In genomic region chr7:28920424-28920823, GRCh38 we compare ENCODE assay signal across 15 cellular contexts. TPM values are rescaled to one million over a fixed set of nuclear protein-coding genes. Genes with fewer than 3 reads are reported as not detected.
DNase-seq lines count a peak whose midpoint lies in the region; ATAC-seq and TF ChIP-seq lines count a peak whose summit lies in the region.
"Had no signal": no experiment of that assay in that cellular context is flagged by ENCODE, and none has a peak within 500 bp of the region (broad histone marks: within the 10 kb centered on the region; RNA-seq: fewer than 3 reads in every experiment).

No MANE protein-coding gene starts in this region.

- peaks cover 3 to 7% of the 10 kb centered on the region in 2 experiments for H3K27me3 ChIP-seq in mesenchymal stem cell (ENCODE audit: control insufficient read depth in 1 of 2, insufficient read depth in 1 of 2, low read length in 2 of 2)
- no peaks in the 10 kb centered on the region for H3K27me3 ChIP-seq in CD8-positive, alpha-beta T cell (ENCODE audit: insufficient read depth, low read length)

- no peak overlapping the region for H3K27ac ChIP-seq in mesenchymal stem cell (ENCODE audit: low read length, poor library complexity, severe bottlenecking)
- no peak overlapping the region for H3K27ac ChIP-seq in CD8-positive, alpha-beta T cell (ENCODE audit: low read depth, low read length)
- H3K27ac ChIP-seq: A549, C4-2B had no signal

- H2BK12ac ChIP-seq in mesenchymal stem cell (ENCODE audit: low read length in 2 of 2): no peak overlapping the region

- no peak overlapping the region for H3K14ac ChIP-seq in mesenchymal stem cell (ENCODE audit: low read length in 2 of 2)

- no peaks in the 10 kb centered on the region for H3K36me3 ChIP-seq in mesenchymal stem cell (ENCODE audit: control insufficient read depth in 1 of 2, insufficient read depth in 2 of 2, low read depth in 1 of 2, low read length in 2 of 2)
- no peaks in the 10 kb centered on the region for H3K36me3 ChIP-seq in CD8-positive, alpha-beta T cell (ENCODE audit: insufficient read depth, low read length)
- H3K36me3 ChIP-seq: BE2C had no signal

- H3K9ac ChIP-seq in mesenchymal stem cell (ENCODE audit: low read length): no peak overlapping the region

- in situ Hi-C loops in SK-MEL-5 (cut with HindIII; ENCODE audit: low pct_unique_long_range_greater_than_20kb, low sequenced_read_pairs): loop anchor here (10.0 kb wide), 1 partner anchor 184 kb away; no protein-coding TSS in a partner anchor

- H3K18ac ChIP-seq in mesenchymal stem cell (ENCODE audit: low read depth in 1 of 2, low read length in 2 of 2): no peak overlapping the region

- no peak overlapping the region for H4K91ac ChIP-seq in mesenchymal stem cell (ENCODE audit: low read length)

- H3K4me3 ChIP-seq in mesenchymal stem cell (ENCODE audit: insufficient read depth in 1 of 2, low read depth in 1 of 2, low read length in 2 of 2): no peak overlapping the region
- H3K4me3 ChIP-seq in CD8-positive, alpha-beta T cell (ENCODE audit: low read depth, low read length): no peak overlapping the region
- H3K4me3 ChIP-seq: A549 had no signal

- no peaks in the 10 kb centered on the region for H3K27me3 Mint-ChIP-seq in CD8-positive, alpha-beta T cell (ENCODE audit: low read depth)
- H3K27me3 Mint-ChIP-seq: CD8-positive, alpha-beta memory T cell had no signal

- no peak overlapping the region for H2BK120ac ChIP-seq in mesenchymal stem cell (ENCODE audit: low read depth, low read length)

- H4K8ac ChIP-seq in mesenchymal stem cell (ENCODE audit: low read length): no peak overlapping the region

- no peak overlapping the region for H3K4me3 Mint-ChIP-seq in stimulated activated effector memory CD8-positive, alpha-beta T cell treated with anti-CD3 and anti-CD28 coated beads, Interleukin-12 subunit alpha, Interleukin-12 subunit beta, amount 100 ng/mL, for 72 hours
- H3K4me3 Mint-ChIP-seq in CD8-positive, alpha-beta T cell: no peak overlapping the region
- H3K4me3 Mint-ChIP-seq: CD8-positive, alpha-beta memory T cell had no signal

- no peak overlapping the region for H3K4ac ChIP-seq in mesenchymal stem cell (ENCODE audit: low read depth in 1 of 2, low read length in 2 of 2)

- POLR2A ChIA-PET in CD8-positive, alpha-beta T cell (lab: Charles Lee): no interaction called here

- no peaks in the 10 kb centered on the region for H3K9me3 Mint-ChIP-seq in stimulated activated effector memory CD8-positive, alpha-beta T cell treated with anti-CD3 and anti-CD28 coated beads, Interleukin-12 subunit alpha, Interleukin-12 subunit beta, amount 100 ng/mL, for 72 hours
- H3K9me3 Mint-ChIP-seq in CD8-positive, alpha-beta T cell: no peaks in the 10 kb centered on the region
- H3K9me3 Mint-ChIP-seq: CD8-positive, alpha-beta memory T cell had no signal

- no peaks in the 10 kb centered on the region for H3K4me1 ChIP-seq in mesenchymal stem cell (ENCODE audit: control insufficient read depth, insufficient read depth, low read depth, low read length)
- peaks cover 6% of the 10 kb centered on the region for H3K4me1 ChIP-seq in CD8-positive, alpha-beta T cell (ENCODE audit: insufficient read depth, low read length)

- H3K79me1 ChIP-seq in mesenchymal stem cell (replicated peaks; ENCODE audit: low read length, poor library complexity, severe bottlenecking): no peaks in the 10 kb centered on the region

- peak overlapping the region; percentile 52 for H2AK5ac ChIP-seq in mesenchymal stem cell (ENCODE audit: low read length, severe bottlenecking)

- no peak overlapping the region for H3K23ac ChIP-seq in mesenchymal stem cell (ENCODE audit: low read length in 2 of 2)

- no peaks in the 10 kb centered on the region for H3K36me3 Mint-ChIP-seq in stimulated activated effector memory CD8-positive, alpha-beta T cell treated with anti-CD3 and anti-CD28 coated beads, Interleukin-12 subunit alpha, Interleukin-12 subunit beta, amount 100 ng/mL, for 72 hours
- H3K36me3 Mint-ChIP-seq in CD8-positive, alpha-beta T cell: no peaks in the 10 kb centered on the region
- H3K36me3 Mint-ChIP-seq: CD8-positive, alpha-beta memory T cell had no signal

- 83% methylated on average over 4 of the region's 6 CpGs for WGBS in mesenchymal stem cell

- peak; percentile 46 for ATAC-seq in stimulated activated effector memory CD8-positive, alpha-beta T cell treated with anti-CD3 and anti-CD28 coated beads, Interleukin-12 subunit alpha, Interleukin-12 subunit beta, amount 100 ng/mL, for 72 hours
- ATAC-seq in CD8-positive, alpha-beta T cell: no peak
- ATAC-seq in HG03139 (IDR thresholded peaks at IDR 0.05; ENCODE audit: unreplicated experiment): no peak
- ATAC-seq: A549, HCT116, HepG2 had no signal

- no peak for TF ChIP-seq CTCF in CD8-positive, alpha-beta T cell (IDR thresholded peaks at IDR 0.05)

- no peaks in the 10 kb centered on the region for H3K9me3 ChIP-seq in mesenchymal stem cell (ENCODE audit: control insufficient read depth, low read length)
- H3K9me3 ChIP-seq in CD8-positive, alpha-beta T cell (ENCODE audit: low read length): no peaks in the 10 kb centered on the region
- H3K9me3 ChIP-seq: A549, BE2C, Caco-2 had no signal

- H2BK15ac ChIP-seq in mesenchymal stem cell (ENCODE audit: low read depth, poor library complexity, severe bottlenecking): no peak overlapping the region

- H2BK5ac ChIP-seq in mesenchymal stem cell (ENCODE audit: low read depth, low read length, poor library complexity, severe bottlenecking): no peak overlapping the region

- CTCF ChIA-PET in CD8-positive, alpha-beta T cell (lab: Charles Lee): interaction anchor here (0.6 to 10.9 kb wide), 9 partner anchors 8 to 488 kb away, joined by 3 to 244 read pairs (median 7); no protein-coding TSS in a partner anchor

- DNase-seq in LHCN-M2 (ENCODE audit: low read depth) (peak; percentile 25), SK-MEL-5 (ENCODE audit: low read depth, low spot score) (peak; percentile 14), mesenchymal stem cell (no peak)
- DNase-seq in stimulated activated effector memory CD8-positive, alpha-beta T cell treated with anti-CD3 and anti-CD28 coated beads, Interleukin-12 subunit alpha, Interleukin-12 subunit beta, amount 100 ng/mL, for 72 hours (ENCODE audit: low spot score in 2 of 2): no peak
- no peak for DNase-seq in CD8-positive, alpha-beta T cell
- DNase-seq in stimulated activated CD4-positive, alpha-beta T cell treated with anti-CD3 and anti-CD28 coated beads, Interleukin-2, amount 100 ng/mL, for 24 hours: no peak
- DNase-seq: BE2C; Caco-2; CD8-positive, alpha-beta memory T cell; GF-D8 had no signal

- no peak overlapping the region for H2AFZ ChIP-seq in mesenchymal stem cell (ENCODE audit: low read depth, low read length)

- no peak overlapping the region for H3K27ac Mint-ChIP-seq in stimulated activated effector memory CD8-positive, alpha-beta T cell treated with anti-CD3 and anti-CD28 coated beads, Interleukin-12 subunit alpha, Interleukin-12 subunit beta, amount 100 ng/mL, for 72 hours
- no peak overlapping the region for H3K27ac Mint-ChIP-seq in CD8-positive, alpha-beta T cell

- intact Hi-C loops in CD8-positive, alpha-beta T cell (cut with DNase I, micrococcal nuclease): loop anchor here (10.0 kb wide), 2 partner anchors 424 to 1144 kb away; no protein-coding TSS in a partner anchor

- no peak overlapping the region for H3K4me2 ChIP-seq in mesenchymal stem cell (ENCODE audit: low read length, poor library complexity, severe bottlenecking)
- H3K4me2 ChIP-seq: A549 had no signal

- peaks cover 7% of the 10 kb centered on the region for H3K4me1 Mint-ChIP-seq in stimulated activated effector memory CD8-positive, alpha-beta T cell treated with anti-CD3 and anti-CD28 coated beads, Interleukin-12 subunit alpha, Interleukin-12 subunit beta, amount 100 ng/mL, for 72 hours
- H3K4me1 Mint-ChIP-seq in CD8-positive, alpha-beta T cell (ENCODE audit: low read depth): peaks cover 11% of the 10 kb centered on the region

RNA-seq across cellular contexts. Expression of gene TRIL, which starts 37.7 kb away (rescaled TPM):
- 0.32 and 0.46 TPM in 2 replicates for total RNA-seq in LHCN-M2 (2014; rRNA removed)
- 0.02 TPM for polyA plus RNA-seq in LHCN-M2 (2012)
- total RNA-seq in SK-MEL-5 (2014; rRNA removed; shearing (Covaris generic)): 0.03 TPM in 2 replicates
- polyA plus RNA-seq in SK-MEL-5 (2015; cell fraction: cytosol; rRNA removed): 0.01 and 0.04 TPM in 2 replicates
- not detected in 2 replicates for polyA plus RNA-seq in SK-MEL-5 (2015; cell fraction: nucleus; rRNA removed)
- 6.3 TPM for polyA plus RNA-seq in mesenchymal stem cell (2013, experiment 1 of 2)
- 6.2 TPM for polyA plus RNA-seq in mesenchymal stem cell (2013, experiment 2 of 2)
- not detected for total RNA-seq in CD8-positive, alpha-beta T cell
- total RNA-seq: CD8-positive, alpha-beta memory T cell had no signal
- polyA plus RNA-seq: A549; CD8-positive, alpha-beta memory T cell had no signal

Comparison
In these comparisons a context has a peak if more than half of its experiments do, and no peak if none do; other contexts are left out.
1. DNase-seq: peak in LHCN-M2 (single experiment) and SK-MEL-5 (single experiment); none in mesenchymal stem cell (single experiment), stimulated activated effector memory CD8-positive, alpha-beta T cell treated with anti-CD3 and anti-CD28 coated beads, Interleukin-12 subunit alpha, Interleukin-12 subunit beta, amount 100 ng/mL, for 72 hours (0 of 2), CD8-positive, alpha-beta T cell (0 of 7) and stimulated activated CD4-positive, alpha-beta T cell treated with anti-CD3 and anti-CD28 coated beads, Interleukin-2, amount 100 ng/mL, for 24 hours (0 of 2).